ENCODE assay signal across 18 cellular contexts in the genomic region with DNA sequence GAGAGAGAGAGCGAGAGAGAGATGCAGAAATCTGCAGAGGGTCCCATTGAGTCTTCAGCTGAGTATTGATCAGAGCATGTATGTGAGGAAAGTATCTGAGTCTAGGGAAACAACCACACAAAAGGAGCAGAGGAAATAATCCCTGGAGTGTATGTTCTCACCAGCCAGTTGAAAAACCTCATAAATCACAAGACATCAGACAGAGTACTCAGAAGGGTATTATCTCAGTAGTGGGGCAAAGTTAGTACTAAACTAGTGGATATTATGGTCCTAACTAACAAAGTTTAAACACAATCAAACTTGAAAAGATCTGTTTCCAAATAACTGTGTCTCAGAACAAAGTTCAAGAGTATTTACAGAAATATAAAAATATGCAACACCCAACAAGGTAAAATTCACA.
"Had no signal": no experiment of that assay in that cellular context is flagged by ENCODE, and none has a peak within 500 bp of the region (broad histone marks: within the 10 kb centered on the region; RNA-seq: fewer than 3 reads in every experiment).

No MANE protein-coding gene starts in this region.

- DNase-seq: cerebellar nuclear complex; dorsolateral prefrontal cortex; effector CD4-positive, alpha-beta T cell; heart left ventricle; kidney; left lung; mesenchymal stem cell; midbrain; natural killer cell; psoas muscle; right cardiac atrium; stimulated activated CD4-positive, alpha-beta T cell treated with anti-CD3 and anti-CD28 coated beads, Interleukin-15, amount 100 ng/mL, for 24 hours; stimulated activated CD4-positive, alpha-beta T cell treated with anti-CD3 and anti-CD28 coated beads, Interleukin-2, amount 100 ng/mL, for 48 hours; stimulated activated naive B cell treated with anti-CD40 and anti-IgM and Interleukin-4, amounts not matched to agents 10 μg/mL and 1 μg/mL and 100 μg/mL, for 72 hours; stimulated activated naive CD8-positive, alpha-beta T cell treated with anti-CD3 and anti-CD28 coated beads, Interleukin-15, amount 100 ng/mL, for 72 hours; trophoblast cell had no signal

- H3K4me2 ChIP-seq: hepatocyte had no signal

- H3K27ac ChIP-seq: dorsolateral prefrontal cortex, heart left ventricle, hepatocyte, left lung, psoas muscle, suprapubic skin had no signal

- H3K27me3 ChIP-seq: dorsolateral prefrontal cortex, heart left ventricle, hepatocyte, left lung, suprapubic skin had no signal

- H3K36me3 ChIP-seq: heart left ventricle, left lung, suprapubic skin had no signal

- H3K9me3 ChIP-seq: psoas muscle, suprapubic skin had no signal

- H2AFZ ChIP-seq: hepatocyte had no signal

- H3K4me3 ChIP-seq: dorsolateral prefrontal cortex, heart left ventricle, hepatocyte, left lung, psoas muscle, suprapubic skin had no signal

- ATAC-seq: heart left ventricle; left lung; natural killer cell; psoas muscle; right cardiac atrium; stimulated activated naive B cell treated with anti-CD40 and anti-IgM and Interleukin-4, amounts not matched to agents 10 μg/mL and 1 μg/mL and 100 μg/mL, for 72 hours; stimulated activated naive CD8-positive, alpha-beta T cell treated with anti-CD3 and anti-CD28 coated beads, Interleukin-15, amount 100 ng/mL, for 72 hours had no signal

- H3K79me2 ChIP-seq: hepatocyte had no signal
